1 cellular context compared by ENCODE assay signal in the genomic region with DNA sequence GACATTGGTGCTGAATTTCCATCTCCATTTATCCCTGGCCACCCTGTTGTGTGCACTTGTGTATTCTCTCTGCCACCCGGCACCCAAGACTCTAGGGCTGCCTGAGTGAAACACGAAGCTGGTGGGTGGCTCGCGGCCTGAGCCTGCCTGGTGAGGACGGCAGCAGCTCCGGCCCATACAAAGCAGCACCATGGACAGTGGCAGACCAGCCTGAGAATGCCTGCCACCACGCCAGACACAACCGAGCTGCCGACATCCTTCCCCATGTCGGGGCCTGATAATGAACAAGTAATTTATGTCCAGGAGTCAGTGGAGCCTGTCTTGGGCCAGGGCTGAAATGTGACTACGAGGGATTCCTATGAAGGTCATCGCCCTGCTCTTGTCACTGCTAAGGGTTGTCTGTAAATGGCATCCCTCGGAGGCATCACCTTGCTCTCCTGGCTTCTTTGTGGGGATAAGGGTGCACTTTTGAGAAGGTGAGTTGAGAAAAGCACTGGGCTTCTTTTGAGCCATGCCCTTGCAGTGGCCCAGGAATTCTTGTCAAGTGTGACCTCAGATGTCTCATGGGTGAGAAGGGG.
A peak's percentile ranks its signal among the peaks of the same experiment; 100 is the strongest.
TF ChIP-seq lines count a peak whose summit lies in the region.

No MANE protein-coding gene starts in this region.

TF ChIP-seq in HepG2, 621 proteins besides CTCF, POLR2A, EP300 and RAD21 (continued from another document and continues in another):
- TF ChIP-seq SNAI1 (CRISPR knock-in tag; IDR thresholded peaks at IDR 0.05; ENCODE audit: borderline replicate concordance) (peak; percentile 31; the same call in 1 of the 2 replicates), ATAD3A (CRISPR knock-in tag; IDR thresholded peaks at IDR 0.05) (0 out of 2 replicates have a peak, but pooled peaks have one; percentile 79), GATAD2A (CRISPR knock-in tag; IDR thresholded peaks at IDR 0.05) (no peak), ZNF205 (CRISPR knock-in tag; IDR thresholded peaks at IDR 0.05) (no peak), PRMT3 (CRISPR knock-in tag; IDR thresholded peaks at IDR 0.05; ENCODE audit: borderline replicate concordance, low read depth) (peak; percentile 72; the same call in 1 of the 2 replicates), REXO4 (CRISPR knock-in tag; IDR thresholded peaks at IDR 0.05; ENCODE audit: borderline replicate concordance) (no peak), ZNF44 (CRISPR knock-in tag; IDR thresholded peaks at IDR 0.05) (no peak), PHB2 (IDR thresholded peaks at IDR 0.05; ENCODE audit: partially characterized antibody) (no peak), MEIS2 (CRISPR knock-in tag; IDR thresholded peaks at IDR 0.05) (0 out of 2 replicates have a peak, but pooled peaks have one; percentile 58), SP140L (CRISPR knock-in tag; IDR thresholded peaks at IDR 0.05; ENCODE audit: borderline replicate concordance) (no peak), ZMYM4 (CRISPR knock-in tag; IDR thresholded peaks at IDR 0.05) (peak; percentile 37; the same call in 1 of the 2 replicates), ARID2 (CRISPR knock-in tag; IDR thresholded peaks at IDR 0.05; ENCODE audit: borderline replicate concordance) (no peak), KAT8 (CRISPR knock-in tag; IDR thresholded peaks at IDR 0.05) (no peak), ZNF331 (CRISPR knock-in tag; IDR thresholded peaks at IDR 0.05) (peak; percentile 58; the same call in 1 of the 2 replicates), ZSCAN12 (CRISPR knock-in tag; IDR thresholded peaks at IDR 0.05) (no peak; the same call in 1 of the 2 replicates), PITX1 (CRISPR knock-in tag; IDR thresholded peaks at IDR 0.05) (no peak), ZNF232 (CRISPR knock-in tag; IDR thresholded peaks at IDR 0.05; ENCODE audit: borderline replicate concordance) (peak; percentile 89; the same call in 1 of the 2 replicates), MAF1 (CRISPR knock-in tag; IDR thresholded peaks at IDR 0.05; ENCODE audit: borderline replicate concordance) (peak; percentile 53; the same call in 1 of the 2 replicates), FOXC1 (CRISPR knock-in tag; IDR thresholded peaks at IDR 0.05; ENCODE audit: borderline replicate concordance) (no peak), AHR (CRISPR knock-in tag; IDR thresholded peaks at IDR 0.05) (0 out of 2 replicates have a peak, but pooled peaks have one; percentile 44), EED (CRISPR knock-in tag; IDR thresholded peaks at IDR 0.05) (no peak), HES4 (CRISPR knock-in tag; IDR thresholded peaks at IDR 0.05; ENCODE audit: borderline replicate concordance) (0 out of 2 replicates have a peak, but pooled peaks have one; percentile 40), TOPORS (CRISPR knock-in tag; IDR thresholded peaks at IDR 0.05) (no peak), PCBP1 (IDR thresholded peaks at IDR 0.05; ENCODE audit: borderline replicate concordance, low read depth, low read length) (no peak), MTA1 (CRISPR knock-in tag; IDR thresholded peaks at IDR 0.05; ENCODE audit: borderline replicate concordance) (no peak), KLF16 (CRISPR knock-in tag; IDR thresholded peaks at IDR 0.05) (0 out of 4 replicates have a peak, but pooled peaks of 1 of the 2 experiments have one; percentile 49), KAT7 (CRISPR knock-in tag; IDR thresholded peaks at IDR 0.05; ENCODE audit: borderline replicate concordance) (no peak), ZNF720 (CRISPR knock-in tag; IDR thresholded peaks at IDR 0.05) (0 out of 2 replicates have a peak, but pooled peaks have one; percentile 32), ZNF383 (CRISPR knock-in tag; IDR thresholded peaks at IDR 0.05; ENCODE audit: borderline replicate concordance) (no peak), RELA (CRISPR knock-in tag; IDR thresholded peaks at IDR 0.05) (no peak), CHCHD3 (CRISPR knock-in tag; IDR thresholded peaks at IDR 0.05) (no peak), CEBPG (CRISPR knock-in tag; IDR thresholded peaks at IDR 0.05) (no peak), GLI4 (CRISPR knock-in tag; IDR thresholded peaks at IDR 0.05; ENCODE audit: borderline replicate concordance) (no peak), REPIN1 (CRISPR knock-in tag; IDR thresholded peaks at IDR 0.05; ENCODE audit: borderline replicate concordance, low read depth) (0 out of 2 replicates have a peak, but pooled peaks have one; percentile 33), SNAPC2 (CRISPR knock-in tag; IDR thresholded peaks at IDR 0.05) (no peak)
- TF ChIP-seq, protein P1, sequence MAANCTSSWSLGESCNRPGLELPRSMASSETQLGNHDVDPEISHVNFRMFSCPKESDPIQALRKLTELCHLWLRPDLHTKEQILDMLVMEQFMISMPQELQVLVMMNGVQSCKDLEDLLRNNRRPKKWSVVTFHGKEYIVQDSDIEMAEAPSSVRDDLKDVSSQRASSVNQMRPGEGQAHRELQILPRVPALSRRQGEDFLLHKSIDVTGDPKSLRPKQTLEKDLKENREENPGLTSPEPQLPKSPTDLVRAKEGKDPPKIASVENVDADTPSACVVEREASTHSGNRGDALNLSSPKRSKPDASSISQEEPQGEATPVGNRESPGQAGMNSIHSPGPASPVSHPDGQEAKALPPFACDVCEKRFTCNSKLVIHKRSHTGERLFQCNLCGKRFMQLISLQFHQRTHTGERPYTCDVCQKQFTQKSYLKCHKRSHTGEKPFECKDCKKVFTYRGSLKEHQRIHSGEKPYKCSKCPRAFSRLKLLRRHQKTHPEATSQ (CRISPR knock-in tag; IDR thresholded peaks at IDR 0.05; ENCODE audit: borderline replicate concordance) = no peak
- TF ChIP-seq, protein P2, sequence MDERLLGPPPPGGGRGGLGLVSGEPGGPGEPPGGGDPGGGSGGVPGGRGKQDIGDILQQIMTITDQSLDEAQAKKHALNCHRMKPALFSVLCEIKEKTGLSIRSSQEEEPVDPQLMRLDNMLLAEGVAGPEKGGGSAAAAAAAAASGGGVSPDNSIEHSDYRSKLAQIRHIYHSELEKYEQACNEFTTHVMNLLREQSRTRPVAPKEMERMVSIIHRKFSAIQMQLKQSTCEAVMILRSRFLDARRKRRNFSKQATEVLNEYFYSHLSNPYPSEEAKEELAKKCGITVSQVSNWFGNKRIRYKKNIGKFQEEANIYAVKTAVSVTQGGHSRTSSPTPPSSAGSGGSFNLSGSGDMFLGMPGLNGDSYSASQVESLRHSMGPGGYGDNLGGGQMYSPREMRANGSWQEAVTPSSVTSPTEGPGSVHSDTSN (CRISPR knock-in tag; IDR thresholded peaks at IDR 0.05) = no peak
- TF ChIP-seq, protein P3, sequence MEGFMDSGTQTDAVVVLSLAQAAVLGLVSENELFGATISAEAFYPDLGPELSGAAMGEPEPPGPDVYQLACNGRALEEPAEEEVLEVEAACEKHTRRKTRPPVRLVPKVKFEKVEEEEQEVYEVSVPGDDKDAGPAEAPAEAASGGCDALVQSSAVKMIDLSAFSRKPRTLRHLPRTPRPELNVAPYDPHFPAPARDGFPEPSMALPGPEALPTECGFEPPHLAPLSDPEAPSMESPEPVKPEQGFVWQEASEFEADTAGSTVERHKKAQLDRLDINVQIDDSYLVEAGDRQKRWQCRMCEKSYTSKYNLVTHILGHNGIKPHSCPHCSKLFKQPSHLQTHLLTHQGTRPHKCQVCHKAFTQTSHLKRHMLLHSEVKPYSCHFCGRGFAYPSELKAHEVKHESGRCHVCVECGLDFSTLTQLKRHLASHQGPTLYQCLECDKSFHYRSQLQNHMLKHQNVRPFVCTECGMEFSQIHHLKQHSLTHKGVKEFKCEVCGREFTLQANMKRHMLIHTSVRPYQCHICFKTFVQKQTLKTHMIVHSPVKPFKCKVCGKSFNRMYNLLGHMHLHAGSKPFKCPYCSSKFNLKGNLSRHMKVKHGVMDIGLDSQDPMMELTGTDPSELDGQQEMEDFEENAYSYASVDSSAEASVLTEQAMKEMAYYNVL (CRISPR knock-in tag; IDR thresholded peaks at IDR 0.05; ENCODE audit: borderline replicate concordance) = peak; percentile 73; the same call in 1 of the 2 replicates
- TF ChIP-seq, protein P4, sequence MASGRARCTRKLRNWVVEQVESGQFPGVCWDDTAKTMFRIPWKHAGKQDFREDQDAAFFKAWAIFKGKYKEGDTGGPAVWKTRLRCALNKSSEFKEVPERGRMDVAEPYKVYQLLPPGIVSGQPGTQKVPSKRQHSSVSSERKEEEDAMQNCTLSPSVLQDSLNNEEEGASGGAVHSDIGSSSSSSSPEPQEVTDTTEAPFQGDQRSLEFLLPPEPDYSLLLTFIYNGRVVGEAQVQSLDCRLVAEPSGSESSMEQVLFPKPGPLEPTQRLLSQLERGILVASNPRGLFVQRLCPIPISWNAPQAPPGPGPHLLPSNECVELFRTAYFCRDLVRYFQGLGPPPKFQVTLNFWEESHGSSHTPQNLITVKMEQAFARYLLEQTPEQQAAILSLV (CRISPR knock-in tag; IDR thresholded peaks at IDR 0.05; ENCODE audit: borderline replicate concordance) = peak; percentile 41; the same call in 1 of the 2 replicates
- TF ChIP-seq, protein P5, sequence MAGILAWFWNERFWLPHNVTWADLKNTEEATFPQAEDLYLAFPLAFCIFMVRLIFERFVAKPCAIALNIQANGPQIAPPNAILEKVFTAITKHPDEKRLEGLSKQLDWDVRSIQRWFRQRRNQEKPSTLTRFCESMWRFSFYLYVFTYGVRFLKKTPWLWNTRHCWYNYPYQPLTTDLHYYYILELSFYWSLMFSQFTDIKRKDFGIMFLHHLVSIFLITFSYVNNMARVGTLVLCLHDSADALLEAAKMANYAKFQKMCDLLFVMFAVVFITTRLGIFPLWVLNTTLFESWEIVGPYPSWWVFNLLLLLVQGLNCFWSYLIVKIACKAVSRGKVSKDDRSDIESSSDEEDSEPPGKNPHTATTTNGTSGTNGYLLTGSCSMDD (CRISPR knock-in tag; IDR thresholded peaks at IDR 0.05) = no peak
- TF ChIP-seq, protein P6, sequence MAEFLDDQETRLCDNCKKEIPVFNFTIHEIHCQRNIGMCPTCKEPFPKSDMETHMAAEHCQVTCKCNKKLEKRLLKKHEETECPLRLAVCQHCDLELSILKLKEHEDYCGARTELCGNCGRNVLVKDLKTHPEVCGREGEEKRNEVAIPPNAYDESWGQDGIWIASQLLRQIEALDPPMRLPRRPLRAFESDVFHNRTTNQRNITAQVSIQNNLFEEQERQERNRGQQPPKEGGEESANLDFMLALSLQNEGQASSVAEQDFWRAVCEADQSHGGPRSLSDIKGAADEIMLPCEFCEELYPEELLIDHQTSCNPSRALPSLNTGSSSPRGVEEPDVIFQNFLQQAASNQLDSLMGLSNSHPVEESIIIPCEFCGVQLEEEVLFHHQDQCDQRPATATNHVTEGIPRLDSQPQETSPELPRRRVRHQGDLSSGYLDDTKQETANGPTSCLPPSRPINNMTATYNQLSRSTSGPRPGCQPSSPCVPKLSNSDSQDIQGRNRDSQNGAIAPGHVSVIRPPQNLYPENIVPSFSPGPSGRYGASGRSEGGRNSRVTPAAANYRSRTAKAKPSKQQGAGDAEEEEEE (CRISPR knock-in tag; IDR thresholded peaks at IDR 0.05; ENCODE audit: borderline replicate concordance) = no peak
- TF ChIP-seq, protein P7, sequence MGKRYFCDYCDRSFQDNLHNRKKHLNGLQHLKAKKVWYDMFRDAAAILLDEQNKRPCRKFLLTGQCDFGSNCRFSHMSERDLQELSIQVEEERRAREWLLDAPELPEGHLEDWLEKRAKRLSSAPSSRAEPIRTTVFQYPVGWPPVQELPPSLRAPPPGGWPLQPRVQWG (CRISPR knock-in tag; IDR thresholded peaks at IDR 0.05; ENCODE audit: borderline replicate concordance, low read depth) = no peak
- TF ChIP-seq, protein P8, sequence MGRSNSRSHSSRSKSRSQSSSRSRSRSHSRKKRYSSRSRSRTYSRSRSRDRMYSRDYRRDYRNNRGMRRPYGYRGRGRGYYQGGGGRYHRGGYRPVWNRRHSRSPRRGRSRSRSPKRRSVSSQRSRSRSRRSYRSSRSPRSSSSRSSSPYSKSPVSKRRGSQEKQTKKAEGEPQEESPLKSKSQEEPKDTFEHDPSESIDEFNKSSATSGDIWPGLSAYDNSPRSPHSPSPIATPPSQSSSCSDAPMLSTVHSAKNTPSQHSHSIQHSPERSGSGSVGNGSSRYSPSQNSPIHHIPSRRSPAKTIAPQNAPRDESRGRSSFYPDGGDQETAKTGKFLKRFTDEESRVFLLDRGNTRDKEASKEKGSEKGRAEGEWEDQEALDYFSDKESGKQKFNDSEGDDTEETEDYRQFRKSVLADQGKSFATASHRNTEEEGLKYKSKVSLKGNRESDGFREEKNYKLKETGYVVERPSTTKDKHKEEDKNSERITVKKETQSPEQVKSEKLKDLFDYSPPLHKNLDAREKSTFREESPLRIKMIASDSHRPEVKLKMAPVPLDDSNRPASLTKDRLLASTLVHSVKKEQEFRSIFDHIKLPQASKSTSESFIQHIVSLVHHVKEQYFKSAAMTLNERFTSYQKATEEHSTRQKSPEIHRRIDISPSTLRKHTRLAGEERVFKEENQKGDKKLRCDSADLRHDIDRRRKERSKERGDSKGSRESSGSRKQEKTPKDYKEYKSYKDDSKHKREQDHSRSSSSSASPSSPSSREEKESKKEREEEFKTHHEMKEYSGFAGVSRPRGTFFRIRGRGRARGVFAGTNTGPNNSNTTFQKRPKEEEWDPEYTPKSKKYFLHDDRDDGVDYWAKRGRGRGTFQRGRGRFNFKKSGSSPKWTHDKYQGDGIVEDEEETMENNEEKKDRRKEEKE (IDR thresholded peaks at IDR 0.05) = no peak
- TF ChIP-seq, protein P9, sequence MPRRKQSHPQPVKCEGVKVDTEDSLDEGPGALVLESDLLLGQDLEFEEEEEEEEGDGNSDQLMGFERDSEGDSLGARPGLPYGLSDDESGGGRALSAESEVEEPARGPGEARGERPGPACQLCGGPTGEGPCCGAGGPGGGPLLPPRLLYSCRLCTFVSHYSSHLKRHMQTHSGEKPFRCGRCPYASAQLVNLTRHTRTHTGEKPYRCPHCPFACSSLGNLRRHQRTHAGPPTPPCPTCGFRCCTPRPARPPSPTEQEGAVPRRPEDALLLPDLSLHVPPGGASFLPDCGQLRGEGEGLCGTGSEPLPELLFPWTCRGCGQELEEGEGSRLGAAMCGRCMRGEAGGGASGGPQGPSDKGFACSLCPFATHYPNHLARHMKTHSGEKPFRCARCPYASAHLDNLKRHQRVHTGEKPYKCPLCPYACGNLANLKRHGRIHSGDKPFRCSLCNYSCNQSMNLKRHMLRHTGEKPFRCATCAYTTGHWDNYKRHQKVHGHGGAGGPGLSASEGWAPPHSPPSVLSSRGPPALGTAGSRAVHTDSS (CRISPR knock-in tag; conservative IDR thresholded peaks at IDR 0.05) = no peak
- TF ChIP-seq, protein P10, sequence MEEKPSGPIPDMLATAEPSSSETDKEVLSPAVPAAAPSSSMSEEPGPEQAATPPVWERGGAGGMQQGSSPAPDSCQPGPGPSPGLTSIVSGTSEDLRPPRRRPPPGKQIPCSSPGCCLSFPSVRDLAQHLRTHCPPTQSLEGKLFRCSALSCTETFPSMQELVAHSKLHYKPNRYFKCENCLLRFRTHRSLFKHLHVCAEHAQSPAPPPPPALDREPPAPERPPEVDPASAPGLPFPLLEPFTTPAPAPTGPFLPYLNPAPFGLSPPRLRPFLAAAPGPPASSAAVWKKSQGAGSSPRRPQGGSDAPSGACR (CRISPR knock-in tag; IDR thresholded peaks at IDR 0.05) = no peak
- TF ChIP-seq, protein P11, sequence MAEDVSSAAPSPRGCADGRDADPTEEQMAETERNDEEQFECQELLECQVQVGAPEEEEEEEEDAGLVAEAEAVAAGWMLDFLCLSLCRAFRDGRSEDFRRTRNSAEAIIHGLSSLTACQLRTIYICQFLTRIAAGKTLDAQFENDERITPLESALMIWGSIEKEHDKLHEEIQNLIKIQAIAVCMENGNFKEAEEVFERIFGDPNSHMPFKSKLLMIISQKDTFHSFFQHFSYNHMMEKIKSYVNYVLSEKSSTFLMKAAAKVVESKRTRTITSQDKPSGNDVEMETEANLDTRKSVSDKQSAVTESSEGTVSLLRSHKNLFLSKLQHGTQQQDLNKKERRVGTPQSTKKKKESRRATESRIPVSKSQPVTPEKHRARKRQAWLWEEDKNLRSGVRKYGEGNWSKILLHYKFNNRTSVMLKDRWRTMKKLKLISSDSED (CRISPR knock-in tag; IDR thresholded peaks at IDR 0.05) = no peak
- TF ChIP-seq, protein P12, sequence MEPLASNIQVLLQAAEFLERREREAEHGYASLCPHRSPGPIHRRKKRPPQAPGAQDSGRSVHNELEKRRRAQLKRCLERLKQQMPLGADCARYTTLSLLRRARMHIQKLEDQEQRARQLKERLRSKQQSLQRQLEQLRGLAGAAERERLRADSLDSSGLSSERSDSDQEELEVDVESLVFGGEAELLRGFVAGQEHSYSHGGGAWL (CRISPR knock-in tag; IDR thresholded peaks at IDR 0.05) = peak; percentile 53; the same call in 1 of the 2 replicates
